In the genomic region with DNA sequence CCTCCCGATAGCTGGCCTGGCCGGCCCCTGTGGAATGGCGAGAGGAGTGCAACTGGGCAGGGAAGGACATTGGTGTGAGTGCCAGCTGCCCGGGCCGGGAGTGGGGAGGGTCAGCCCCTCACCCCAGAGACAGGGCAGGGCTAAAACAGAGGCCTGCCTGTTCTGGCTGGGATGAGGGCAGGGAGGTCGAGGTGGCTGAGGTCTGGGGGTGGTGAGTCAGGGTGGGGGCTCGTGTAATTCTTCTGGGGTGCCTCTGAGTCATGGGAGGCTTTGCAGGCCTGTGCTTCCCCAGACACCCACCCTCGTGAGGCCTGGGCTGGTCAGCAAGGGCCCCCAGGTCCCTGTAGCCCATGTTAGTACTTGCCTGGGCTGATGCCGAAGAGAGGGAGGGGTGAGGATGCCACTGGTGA, we compare ENCODE assay signal across 18 cellular contexts. TPM values are rescaled to one million over a fixed set of nuclear protein-coding genes. Genes with fewer than 3 reads are reported as not detected.
A peak's percentile ranks its signal among the peaks of the same experiment; 100 is the strongest.
DNase-seq lines count a peak whose midpoint lies in the region; ATAC-seq, FAIRE-seq and TF ChIP-seq lines count a peak whose summit lies in the region.
"Had no signal": no experiment of that assay in that cellular context is flagged by ENCODE, and none has a peak within 500 bp of the region (broad histone marks: within the 10 kb centered on the region; RNA-seq: fewer than 3 reads in every experiment).

No MANE protein-coding gene starts in this region.

- no peaks in the 10 kb centered on the region for H3K79me1 ChIP-seq in H1 (ENCODE audit: low read depth, low read length)

- no peak overlapping the region for H3K23ac ChIP-seq in H1 (ENCODE audit: insufficient read length)

- peak overlapping the region; percentile 6 for H3K4ac ChIP-seq in H1 (replicated peaks; ENCODE audit: insufficient read length, low read depth, low read length)

- H3K14ac ChIP-seq in H1 (ENCODE audit: insufficient read length) = no peak overlapping the region

- no peaks in the 10 kb centered on the region for H3K9me3 ChIP-seq in MG63
- no peaks in the 10 kb centered on the region for H3K9me3 ChIP-seq in H1 (ENCODE audit: insufficient read depth in 2 of 2, low read depth in 1 of 2, low read length in 1 of 2)
- no peaks in the 10 kb centered on the region for H3K9me3 ChIP-seq in osteoblast (ENCODE audit: low read depth, low read length)

- peaks cover 0 to 1% of the 10 kb centered on the region in 2 experiments for H4K20me1 ChIP-seq in H1 (replicated peaks in 1 of 2; ENCODE audit: control insufficient read depth in 1 of 2, insufficient read depth in 2 of 2, low read length in 2 of 2)
- no peaks in the 10 kb centered on the region for H4K20me1 ChIP-seq in osteoblast (ENCODE audit: insufficient read depth, low read length)

- no peak for TF ChIP-seq RAD21 in H1 (IDR thresholded peaks at IDR 0.05 in 1 of 2, conservative IDR thresholded peaks at IDR 0.05 in 1 of 2; ENCODE audit: low read depth in 2 of 2, low read length in 2 of 2)

- H2BK120ac ChIP-seq in H1 (replicated peaks; ENCODE audit: low read depth, low read length) = no peak overlapping the region

- H3K4me2 ChIP-seq in H1 (ENCODE audit: insufficient read depth in 1 of 2, low read depth in 2 of 2, low read length in 2 of 2) (no peak overlapping the region), osteoblast (ENCODE audit: insufficient read depth, low read length) (peak overlapping the region; percentile 67)

- TF ChIP-seq CTCF in 22Rv1 (IDR thresholded peaks at IDR 0.05) (no peak), H1 (IDR thresholded peaks at IDR 0.05; ENCODE audit: control extremely low read depth in 1 of 3, insufficient read depth in 1 of 3, low read depth in 1 of 3, low read length in 3 of 3) (no peak), osteoblast (IDR thresholded peaks at IDR 0.05; ENCODE audit: extremely low read depth, low read depth, low read length) (no peak)

- H3K27me3 ChIP-seq in MG63 (no peaks in the 10 kb centered on the region), H1 (replicated peaks in 1 of 4; ENCODE audit: control insufficient read depth in 3 of 4, extremely low read depth in 1 of 4, insufficient read depth in 3 of 4, low read length in 3 of 4) (peaks cover 16 to 29% (median 24%) of the 10 kb centered on the region in 4 experiments), osteoblast (ENCODE audit: insufficient read depth, low read length) (no peaks in the 10 kb centered on the region)

- H3K36me3 ChIP-seq in MG63 (no peaks in the 10 kb centered on the region), H1 (ENCODE audit: control insufficient read depth in 2 of 4, insufficient read depth in 4 of 4, low read length in 3 of 4) (no peaks in the 10 kb centered on the region), osteoblast (ENCODE audit: insufficient read depth, low read length) (no peaks in the 10 kb centered on the region)

- H2AFZ ChIP-seq in H1 (ENCODE audit: low read length) (no peak overlapping the region), osteoblast (ENCODE audit: low read length) (no peak overlapping the region)

- H3K56ac ChIP-seq in H1 (replicated peaks; ENCODE audit: insufficient read length, low read depth, low read length) = no peak overlapping the region

- DNase-seq in MG63 = no peak
- no peak for DNase-seq in H1 (ENCODE audit: low read depth in 1 of 2, low spot score in 2 of 2)
- DNase-seq in osteoblast (ENCODE audit: insufficient read length, low spot score, missing footprints) = no peak
- no peak for DNase-seq in activated naive CD4-positive, alpha-beta T cell (lab: John Stamatoyannopoulos, UW)
- DNase-seq: amniotic stem cell; DMS53; effector CD8-positive, alpha-beta T cell; nephron progenitor cell; stimulated activated CD4-positive, alpha-beta T cell treated with anti-CD3 and anti-CD28 coated beads, Interleukin-12 subunit alpha, Interleukin-12 subunit beta, amount 100 ng/mL, for 4 hours had no signal

- H3K4me3 ChIP-seq in MG63 (peak overlapping the region; percentile 36; the same call in 1 of the 2 replicates), H1 (ENCODE audit: extremely low read depth in 1 of 4, insufficient read depth in 2 of 4, low read depth in 3 of 4, low read length in 4 of 4) (no peak overlapping the region), osteoblast (ENCODE audit: insufficient read depth, low read length) (peak overlapping the region; percentile 59)

- CTCF ChIA-PET in H1 (lab: Charles Lee; ENCODE audit: partially characterized antibody) = interaction anchor here (0.5 to 53.5 kb wide), 7 partner anchors 13 to 1521 kb away, joined by 3 to 2149 read pairs (median 45); partner anchors contain the start of genes GNAI2 and SLC38A3

- H3K4me1 ChIP-seq in H1 (replicated peaks in 1 of 4; ENCODE audit: control insufficient read depth in 3 of 4, insufficient read depth in 4 of 4, low read length in 3 of 4) = peaks cover 0 to 43% (median 32%) of the 10 kb centered on the region in 4 experiments; a peak in 6 of 7 replicates
- H3K4me1 ChIP-seq in osteoblast (ENCODE audit: insufficient read depth, low read length) = peaks cover 32% of the 10 kb centered on the region

- H2BK12ac ChIP-seq in H1 (ENCODE audit: low read depth, low read length) = 0 out of 2 replicates have a peak overlapping the region, but pooled peaks have one; percentile 55

- peaks cover 4% of the 10 kb centered on the region; the same call in 1 of the 2 replicates for H3K23me2 ChIP-seq in H1 (ENCODE audit: low read depth, low read length)

- no peak overlapping the region for H3K18ac ChIP-seq in H1 (ENCODE audit: extremely low read depth, low read length)

- H2BK15ac ChIP-seq in H1 (ENCODE audit: low read length) = peak overlapping the region; percentile 40; the same call in 1 of the 2 replicates

- ATAC-seq in HG03108 (IDR thresholded peaks at IDR 0.05; ENCODE audit: unreplicated experiment) = no peak
- ATAC-seq in GM19035 (IDR thresholded peaks at IDR 0.05; ENCODE audit: unreplicated experiment) = no peak
- no peak for ATAC-seq in HG02610 (IDR thresholded peaks at IDR 0.05; ENCODE audit: unreplicated experiment)
- ATAC-seq: WTC11 had no signal

- H3K27ac ChIP-seq in 22Rv1 = peak overlapping the region; percentile 73
- H3K27ac ChIP-seq in H1 (ENCODE audit: low read depth, low read length) = no peak overlapping the region
- H3K27ac ChIP-seq in osteoblast (ENCODE audit: low read depth, low read length) = peak overlapping the region; percentile 10
- H3K27ac ChIP-seq: HL-60 had no signal

- H3K9ac ChIP-seq in H1 (replicated peaks in 1 of 4; ENCODE audit: extremely low read depth in 1 of 4, low read depth in 3 of 4, low read length in 3 of 4) = no peak overlapping the region

- no peak overlapping the region; the same call in none of the 2 replicates for H2AK5ac ChIP-seq in H1 (ENCODE audit: low read depth, low read length)

- H3K79me2 ChIP-seq in H1 (ENCODE audit: control insufficient read depth in 1 of 2, insufficient read depth in 2 of 2, low read length in 2 of 2) (no peaks in the 10 kb centered on the region), osteoblast (ENCODE audit: insufficient read depth, low read length) (no peaks in the 10 kb centered on the region)

- no peak for TF ChIP-seq POLR2A in H1 (IDR thresholded peaks at IDR 0.05; ENCODE audit: control extremely low read depth in 1 of 2, low read depth in 2 of 2, low read length in 2 of 2)

- H4K5ac ChIP-seq in H1 (ENCODE audit: insufficient read length, low read depth, low read length) = no peak overlapping the region

- H4K91ac ChIP-seq in H1 (replicated peaks; ENCODE audit: insufficient read length, low read length) = no peak overlapping the region

- POLR2A ChIA-PET in H1 (lab: Charles Lee; ENCODE audit: partially characterized antibody) = interaction anchor here (1.5 to 4.4 kb wide), 2 partner anchors 10 to 24 kb away, joined by 5 to 35 read pairs; no protein-coding TSS in a partner anchor

- H2BK20ac ChIP-seq in H1 (ENCODE audit: low read length) = 0 out of 2 replicates have a peak overlapping the region, but pooled peaks have one; percentile 61

- WGBS in H1 (ENCODE audit: extremely low coverage in 1 of 2, insufficient coverage in 1 of 2, insufficient read length in 1 of 2, insufficient replicate concordance in 2 of 2, low coverage in 1 of 2, low lambda C conversion rate in 2 of 2, missing lambda C conversion rate in 1 of 2), 2 experiments = 80% methylated on average over 9 of the region's 9 CpGs; no CpG with 5 or more reads in 1 of the 2 experiments

- H4K8ac ChIP-seq in H1 (ENCODE audit: extremely low read depth, insufficient read depth, low read length) = no peak overlapping the region

- peak overlapping the region; percentile 39; the same call in 1 of the 2 replicates for H2BK5ac ChIP-seq in H1 (ENCODE audit: low read depth, low read length)

- no peak for TF ChIP-seq EP300 in H1 (IDR thresholded peaks at IDR 0.05; ENCODE audit: borderline replicate concordance in 1 of 2, low read depth in 2 of 2, low read length in 2 of 2)

- no peak for FAIRE-seq in H1 (lab: Jason Lieb, UNC)

RNA-seq across cellular contexts. Expression of gene SEMA3B, which starts 1.5 kb away (rescaled TPM):
- total RNA-seq in MG63 (2014; rRNA removed; shearing (Covaris generic); ENCODE audit: low replicate concordance) = 9.7 and 13.4 TPM in 2 replicates
- 4.7 and 4.8 TPM in 2 replicates for total RNA-seq in H1 (2021; fragmentation: NEBNext Ultra II Directional; extraction: Animal tissue kit (Norgen Biotek cat#: 25700))
- polyA plus RNA-seq in H1 (2011; rRNA removed) = 3.0 and 7.1 TPM in 2 replicates
- 7.4 TPM for polyA plus RNA-seq in H1 (2011; cell fraction: cytosol; rRNA removed)
- polyA plus RNA-seq in H1 (2011; cell fraction: nucleus; rRNA removed) = 37.5 TPM
- 3.1 to 6.7 TPM (median 5.4 TPM) in 4 replicates for polyA plus RNA-seq in H1 (2012, experiment 1 of 2)
- polyA plus RNA-seq in H1 (2012, experiment 2 of 2) = 2.1 TPM
- 2.4 TPM for polyA plus RNA-seq in H1 (2013, experiment 1 of 2)
- 2.4 TPM for polyA plus RNA-seq in H1 (2013, experiment 2 of 2)
- polyA minus RNA-seq in H1 (2011; rRNA and poly(A)+ RNA removed) = 1.2 and 1.4 TPM in 2 replicates
- polyA minus RNA-seq in H1 (2011; cell fraction: cytosol; rRNA and poly(A)+ RNA removed) = 9.0 TPM
- polyA minus RNA-seq in H1 (2011; cell fraction: nucleus; rRNA and poly(A)+ RNA removed) = 6.6 TPM
- 5.9 and 10.1 TPM in 2 replicates for total RNA-seq in osteoblast

RNA-seq across cellular contexts. Expression of gene LSMEM2, which starts 8.5 kb away (rescaled TPM):
- not detected in 2 replicates for total RNA-seq in MG63 (2014; rRNA removed; shearing (Covaris generic); ENCODE audit: low replicate concordance)
- total RNA-seq in H1 (2021; fragmentation: NEBNext Ultra II Directional; extraction: Animal tissue kit (Norgen Biotek cat#: 25700)) = 0.57 and 0.58 TPM in 2 replicates
- 0.68 and 0.94 TPM in 2 replicates for polyA plus RNA-seq in H1 (2011; rRNA removed)
- 0.74 TPM for polyA plus RNA-seq in H1 (2011; cell fraction: cytosol; rRNA removed)
- 1.1 TPM for polyA plus RNA-seq in H1 (2011; cell fraction: nucleus; rRNA removed)
- 0.37 to 0.74 TPM (median 0.57 TPM) in 4 replicates for polyA plus RNA-seq in H1 (2012, experiment 1 of 2)
- 0.38 TPM for polyA plus RNA-seq in H1 (2012, experiment 2 of 2)
- polyA plus RNA-seq in H1 (2013, experiment 1 of 2) = 0.20 TPM
- 0.15 TPM for polyA plus RNA-seq in H1 (2013, experiment 2 of 2)
- polyA minus RNA-seq in H1 (2011; rRNA and poly(A)+ RNA removed) = 0.63 and 0.69 TPM in 2 replicates
- polyA minus RNA-seq in H1 (2011; cell fraction: cytosol; rRNA and poly(A)+ RNA removed) = not detected
- polyA minus RNA-seq in H1 (2011; cell fraction: nucleus; rRNA and poly(A)+ RNA removed) = not detected
- not detected in 2 replicates for total RNA-seq in osteoblast
- total RNA-seq: glomerular endothelial cell, kidney epithelial cell had no signal
- polyA plus RNA-seq: AG04450 had no signal

RNA-seq across cellular contexts. Expression of gene IFRD2, which starts 21.8 kb away (rescaled TPM):
- total RNA-seq in MG63 (2014; rRNA removed; shearing (Covaris generic); ENCODE audit: low replicate concordance) = 87.8 and 101 TPM in 2 replicates
- 88.8 and 97.8 TPM in 2 replicates for total RNA-seq in H1 (2021; fragmentation: NEBNext Ultra II Directional; extraction: Animal tissue kit (Norgen Biotek cat#: 25700))
- 76.7 and 123 TPM in 2 replicates for polyA plus RNA-seq in H1 (2011; rRNA removed)
- polyA plus RNA-seq in H1 (2011; cell fraction: cytosol; rRNA removed) = 76.7 TPM
- polyA plus RNA-seq in H1 (2011; cell fraction: nucleus; rRNA removed) = 310 TPM
- 72.6 to 93.2 TPM (median 89.6 TPM) in 4 replicates for polyA plus RNA-seq in H1 (2012, experiment 1 of 2)
- polyA plus RNA-seq in H1 (2012, experiment 2 of 2) = 133 TPM
- polyA plus RNA-seq in H1 (2013, experiment 1 of 2) = 61.4 TPM
- 54.6 TPM for polyA plus RNA-seq in H1 (2013, experiment 2 of 2)
- polyA minus RNA-seq in H1 (2011; rRNA and poly(A)+ RNA removed) = 47.8 and 50.1 TPM in 2 replicates
- 33.3 TPM for polyA minus RNA-seq in H1 (2011; cell fraction: cytosol; rRNA and poly(A)+ RNA removed)
- polyA minus RNA-seq in H1 (2011; cell fraction: nucleus; rRNA and poly(A)+ RNA removed) = 86.7 TPM
- 60.4 and 65.1 TPM in 2 replicates for total RNA-seq in osteoblast

RNA-seq across cellular contexts. Expression of gene HYAL3, which starts 28.8 kb away (rescaled TPM):
- 3.0 and 8.0 TPM in 2 replicates for total RNA-seq in MG63 (2014; rRNA removed; shearing (Covaris generic); ENCODE audit: low replicate concordance)
- total RNA-seq in H1 (2021; fragmentation: NEBNext Ultra II Directional; extraction: Animal tissue kit (Norgen Biotek cat#: 25700)) = 3.2 and 4.9 TPM in 2 replicates
- polyA plus RNA-seq in H1 (2011; rRNA removed) = 12.2 and 13.0 TPM in 2 replicates
- 7.5 TPM for polyA plus RNA-seq in H1 (2011; cell fraction: cytosol; rRNA removed)
- 9.4 TPM for polyA plus RNA-seq in H1 (2011; cell fraction: nucleus; rRNA removed)
- polyA plus RNA-seq in H1 (2012, experiment 1 of 2) = 3.3 to 4.6 TPM (median 4.3 TPM) in 4 replicates
- 6.7 TPM for polyA plus RNA-seq in H1 (2012, experiment 2 of 2)
- polyA plus RNA-seq in H1 (2013, experiment 1 of 2) = 3.5 TPM
- 3.8 TPM for polyA plus RNA-seq in H1 (2013, experiment 2 of 2)
- 2.1 and 6.2 TPM in 2 replicates for polyA minus RNA-seq in H1 (2011; rRNA and poly(A)+ RNA removed)
- 5.6 TPM for polyA minus RNA-seq in H1 (2011; cell fraction: cytosol; rRNA and poly(A)+ RNA removed)
- polyA minus RNA-seq in H1 (2011; cell fraction: nucleus; rRNA and poly(A)+ RNA removed) = 5.2 TPM
- total RNA-seq in osteoblast = 1.8 and 4.1 TPM in 2 replicates

RNA-seq across cellular contexts. Expression of gene NAA80, which starts 28.8 kb away (rescaled TPM):
- total RNA-seq in MG63 (2014; rRNA removed; shearing (Covaris generic); ENCODE audit: low replicate concordance) = 1.1 and 6.4 TPM in 2 replicates
- 10.1 and 11.3 TPM in 2 replicates for total RNA-seq in H1 (2021; fragmentation: NEBNext Ultra II Directional; extraction: Animal tissue kit (Norgen Biotek cat#: 25700))
- 16.7 and 23.9 TPM in 2 replicates for polyA plus RNA-seq in H1 (2011; rRNA removed)
- polyA plus RNA-seq in H1 (2011; cell fraction: cytosol; rRNA removed) = 12.0 TPM
- 36.5 TPM for polyA plus RNA-seq in H1 (2011; cell fraction: nucleus; rRNA removed)
- polyA plus RNA-seq in H1 (2012, experiment 1 of 2) = 5.4 to 12.0 TPM (median 10.1 TPM) in 4 replicates
- polyA plus RNA-seq in H1 (2012, experiment 2 of 2) = 10.8 TPM
- polyA plus RNA-seq in H1 (2013, experiment 1 of 2) = 10.9 TPM
- 11.2 TPM for polyA plus RNA-seq in H1 (2013, experiment 2 of 2)
- polyA minus RNA-seq in H1 (2011; rRNA and poly(A)+ RNA removed) = 7.2 and 13.4 TPM in 2 replicates
- 3.4 TPM for polyA minus RNA-seq in H1 (2011; cell fraction: cytosol; rRNA and poly(A)+ RNA removed)
- polyA minus RNA-seq in H1 (2011; cell fraction: nucleus; rRNA and poly(A)+ RNA removed) = 15.6 TPM
- total RNA-seq in osteoblast = 6.5 and 8.0 TPM in 2 replicates

Comparison
In these comparisons a context has a peak if more than half of its experiments do, and no peak if none do; other contexts are left out.
1. H3K4me3 ChIP-seq: peak in MG63 (single experiment) and osteoblast (single experiment); none in H1 (0 of 4).